ENCODE assay signal across 8 cellular contexts in the genomic region with DNA sequence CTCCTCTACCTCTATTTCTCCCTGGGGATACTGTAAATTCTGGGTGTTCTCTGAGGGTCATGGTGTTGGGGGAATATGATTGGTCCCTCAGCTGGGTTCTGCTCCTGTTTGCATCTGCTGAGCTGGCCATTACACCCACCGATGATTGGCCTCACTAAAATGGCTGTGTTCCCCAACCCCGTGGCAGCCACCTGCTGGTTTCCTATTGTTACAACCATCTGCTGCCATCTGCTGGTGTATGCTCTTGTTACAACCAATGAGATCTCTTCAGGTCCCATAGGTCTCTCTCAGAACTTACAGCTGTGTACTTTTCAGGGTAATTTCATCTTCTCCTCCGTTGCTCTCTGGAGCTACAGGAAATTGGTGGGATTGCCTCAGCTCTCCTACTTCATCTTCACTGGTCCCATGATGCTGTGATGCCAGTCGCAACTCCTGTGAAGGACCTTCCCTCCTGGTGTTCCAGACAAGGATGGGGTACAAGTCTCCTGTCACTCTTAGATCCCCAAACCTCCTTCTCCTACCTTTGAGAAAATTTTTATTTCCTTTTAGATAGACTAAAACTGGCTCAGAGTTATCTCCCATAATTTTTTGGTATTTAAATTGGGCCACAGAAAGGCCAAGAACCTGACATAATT.
DNase-seq lines count a peak whose midpoint lies in the region; ATAC-seq and TF ChIP-seq lines count a peak whose summit lies in the region.

No MANE protein-coding gene starts in this region.

- no peaks in the 10 kb centered on the region for H3K4me1 ChIP-seq in lung (ENCODE audit: control insufficient read depth in 2 of 2, insufficient read depth in 2 of 2, low read length in 2 of 2)

- peak; percentile 99 for ATAC-seq in GM19468 (IDR thresholded peaks at IDR 0.05; ENCODE audit: extremely low read depth, unreplicated experiment)
- peak; percentile 100 for ATAC-seq in HG03565 (IDR thresholded peaks at IDR 0.05; ENCODE audit: unreplicated experiment)
- peak; percentile 85 for ATAC-seq in lung (ENCODE audit: insufficient read depth, low FRiP score)

- H3K27ac ChIP-seq in dorsolateral prefrontal cortex, result no peak overlapping the region
- no peak overlapping the region for H3K27ac ChIP-seq in lung (ENCODE audit: low read depth in 1 of 2, low read length in 1 of 2)

- intact Hi-C loops in dorsolateral prefrontal cortex (cut with DNase I), result loop anchor here in 1 of 2 donors (5.0 kb wide), 2 partner anchors 405 to 870 kb away; no protein-coding TSS in a partner anchor

- no peaks in the 10 kb centered on the region for H3K36me3 ChIP-seq in lung (ENCODE audit: control insufficient read depth in 2 of 2, insufficient read depth in 2 of 2, low read length in 2 of 2)

- H3K4me3 ChIP-seq in dorsolateral prefrontal cortex (peak overlapping the region in 1 of 59 donors; percentile 16), lung (no peak overlapping the region)

- DNase-seq in COLO668 (lab: John Stamatoyannopoulos, UW; ENCODE audit: unreplicated experiment) (peak; percentile 81), NCI-H748 treated with DMSO at 0.1 percent for 48 hours (lab: John Stamatoyannopoulos, UW) (peak; percentile 82), dorsolateral prefrontal cortex (peak; percentile 30 to 86 (median 68)), lung (ENCODE audit: low spot score) (peak; percentile 83)
- peak; percentile 61 to 67 for DNase-seq in activated CD4-positive, alpha-beta T cell treated with anti-CD3 and anti-CD28 coated beads, Interleukin-2, amount 50 U/mL, for 4 hours
- peak; percentile 21 for DNase-seq in stimulated activated CD8-positive, alpha-beta memory T cell treated with anti-CD3 and anti-CD28 coated beads, Interleukin-12 subunit alpha, Interleukin-12 subunit beta, amount 100 ng/mL, for 4 hours (ENCODE audit: low read depth)

- 22 to 27% methylated on average over 4 of the region's 4 CpGs for WGBS in lung, 2 donors

- H3K9me3 ChIP-seq in lung (ENCODE audit: control insufficient read depth in 2 of 2, insufficient read depth in 1 of 2, low read length in 1 of 2), result no peaks in the 10 kb centered on the region

- TF ChIP-seq CTCF in dorsolateral prefrontal cortex (IDR thresholded peaks at IDR 0.05 in 54 of 56, conservative IDR thresholded peaks at IDR 0.05 in 2 of 56; ENCODE audit: low read depth in 1 of 56, partially characterized antibody in 56 of 56) (peak; percentile 54 to 93 (median 86)), lung (IDR thresholded peaks at IDR 0.05; ENCODE audit: control extremely low read depth, extremely low read depth) (peak; percentile 69)

- H3K27me3 ChIP-seq in dorsolateral prefrontal cortex (no peaks in the 10 kb centered on the region), lung (ENCODE audit: control insufficient read depth, insufficient read depth) (no peaks in the 10 kb centered on the region)

Comparison
In these comparisons a context has a peak if more than half of its experiments do, and no peak if none do; other contexts are left out.
1. DNase-seq: peak in every context shown above with its lines; median percentile 83 in lung; 82 in NCI-H748 treated with DMSO at 0.1 percent for 48 hours; 81 in COLO668; 68 in dorsolateral prefrontal cortex; 64 in activated CD4-positive, alpha-beta T cell treated with anti-CD3 and anti-CD28 coated beads, Interleukin-2, amount 50 U/mL, for 4 hours; 21 in stimulated activated CD8-positive, alpha-beta memory T cell treated with anti-CD3 and anti-CD28 coated beads, Interleukin-12 subunit alpha, Interleukin-12 subunit beta, amount 100 ng/mL, for 4 hours.